Comparison of ENCODE assay signal across 15 cellular contexts in the genomic region with DNA sequence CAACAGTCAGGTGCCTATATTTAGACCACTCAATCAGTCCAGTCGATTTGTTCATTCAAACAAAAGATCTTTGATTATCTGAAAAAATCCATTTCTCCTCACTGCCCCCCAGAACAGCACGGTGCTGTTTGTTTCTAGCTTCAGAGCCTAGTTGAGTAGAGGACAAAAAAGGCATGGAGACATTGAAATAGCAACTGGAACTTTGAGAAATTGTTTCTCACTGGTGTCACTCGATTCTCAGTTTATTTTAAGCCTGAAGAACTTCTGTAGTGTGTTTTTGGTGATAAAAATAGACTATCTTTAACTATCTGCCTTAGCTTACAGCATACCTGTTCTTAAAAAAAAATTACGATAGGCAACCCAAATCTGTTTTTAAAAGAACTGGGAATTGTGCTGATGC.
DNase-seq lines count a peak whose midpoint lies in the region; ATAC-seq and TF ChIP-seq lines count a peak whose summit lies in the region.
"Had no signal": no experiment of that assay in that cellular context is flagged by ENCODE, and none has a peak within 500 bp of the region (broad histone marks: within the 10 kb centered on the region; RNA-seq: fewer than 3 reads in every experiment).

No MANE protein-coding gene starts in this region.

- BruUV-seq in MCF 10A (replicated peaks; lab: Mats Ljungman, UMichigan) = no TSS peak

- DNase-seq in cardiac muscle cell (ENCODE audit: low read depth in 1 of 2, low spot score in 1 of 2) = no peak
- no peak for DNase-seq in Right ventricle myocardium inferior (ENCODE audit: missing footprints)
- no peak for DNase-seq in MCF 10A (ENCODE audit: unreplicated experiment)
- DNase-seq in myocyte (ENCODE audit: low read depth) = peak; percentile 42
- DNase-seq in type B pancreatic cell (ENCODE audit: extremely low spot score, unreplicated experiment) = no peak
- DNase-seq in C1 segment of cervical spinal cord (lab: John Stamatoyannopoulos, UW) = no peak
- DNase-seq in H7 = no peak
- DNase-seq: activated naive CD8-positive, alpha-beta T cell treated with anti-CD3 and anti-CD28 coated beads for 36 hours; islet precursor cell; NCI-H446; spleen; T-helper 9 cell; uterus had no signal

- no peaks in the 10 kb centered on the region for H3K27me3 Mint-ChIP-seq in MCF 10A (ENCODE audit: insufficient read depth, unreplicated experiment)
- no peaks in the 10 kb centered on the region for H3K27me3 Mint-ChIP-seq in type B pancreatic cell
- H3K27me3 Mint-ChIP-seq: activated naive CD8-positive, alpha-beta T cell treated with anti-CD3 and anti-CD28 coated beads for 36 hours; dendritic cell treated with granulocyte-macrophage colony-stimulating factor and Interleukin-4, amounts not matched to agents 40 ng/mL and 50 ng/mL, for 4 days had no signal

- H3K4me1 Mint-ChIP-seq in MCF 10A (ENCODE audit: insufficient read depth, unreplicated experiment) = peaks cover 46% of the 10 kb centered on the region
- H3K4me1 Mint-ChIP-seq in type B pancreatic cell (ENCODE audit: unreplicated experiment) = peaks cover 39% of the 10 kb centered on the region

- H3K36me3 Mint-ChIP-seq in MCF 10A (ENCODE audit: insufficient read depth, unreplicated experiment) = peaks cover 17% of the 10 kb centered on the region
- H3K36me3 Mint-ChIP-seq in type B pancreatic cell = peaks cover 5% of the 10 kb centered on the region
- H3K36me3 Mint-ChIP-seq: activated naive CD8-positive, alpha-beta T cell treated with anti-CD3 and anti-CD28 coated beads for 36 hours had no signal

- H3K4me3 ChIP-seq in cardiac muscle cell = no peak overlapping the region
- H3K4me3 ChIP-seq in H7 (ENCODE audit: insufficient read depth, low read depth, low read length) = no peak overlapping the region
- H3K4me3 ChIP-seq: spleen, uterus had no signal

- H3K4me1 ChIP-seq in cardiac muscle cell (ENCODE audit: low read depth) = peaks cover 65% of the 10 kb centered on the region

- H3K27me3 ChIP-seq in cardiac muscle cell (no peaks in the 10 kb centered on the region), H7 (ENCODE audit: control insufficient read depth, insufficient read depth, low read length) (no peaks in the 10 kb centered on the region)
- H3K27me3 ChIP-seq: spleen, uterus had no signal

- TF ChIP-seq CTCF in cardiac muscle cell (IDR thresholded peaks at IDR 0.05; ENCODE audit: low read depth, low read length) = no peak
- TF ChIP-seq CTCF in MCF 10A (IDR thresholded peaks at IDR 0.05; ENCODE audit: unreplicated experiment) = no peak
- no peak for TF ChIP-seq CTCF in type B pancreatic cell (conservative IDR thresholded peaks at IDR 0.05)

- H3K4me3 Mint-ChIP-seq in MCF 10A (ENCODE audit: unreplicated experiment) = peak overlapping the region; percentile 41
- no peak overlapping the region for H3K4me3 Mint-ChIP-seq in type B pancreatic cell
- H3K4me3 Mint-ChIP-seq: activated naive CD8-positive, alpha-beta T cell treated with anti-CD3 and anti-CD28 coated beads for 36 hours; dendritic cell treated with granulocyte-macrophage colony-stimulating factor and Interleukin-4, amounts not matched to agents 40 ng/mL and 50 ng/mL, for 4 days had no signal

- H3K9me3 Mint-ChIP-seq in MCF 10A (ENCODE audit: unreplicated experiment) (no peaks in the 10 kb centered on the region), type B pancreatic cell (no peaks in the 10 kb centered on the region)
- H3K9me3 Mint-ChIP-seq: activated naive CD8-positive, alpha-beta T cell treated with anti-CD3 and anti-CD28 coated beads for 36 hours; dendritic cell treated with granulocyte-macrophage colony-stimulating factor and Interleukin-4, amounts not matched to agents 40 ng/mL and 50 ng/mL, for 4 days had no signal

- POLR2A ChIA-PET in MCF 10A (lab: Yijun Ruan, JAX) = interaction anchor here (1.0 to 4.6 kb wide), 11 partner anchors 17 to 66 kb away, joined by 3 to 59 read pairs (median 12); a partner anchor contains a TSS

- peak overlapping the region; percentile 96 for H3K27ac ChIP-seq in cardiac muscle cell
- H3K27ac ChIP-seq: spleen had no signal

- H3K9me3 ChIP-seq in cardiac muscle cell (ENCODE audit: low read depth) = no peaks in the 10 kb centered on the region
- H3K9me3 ChIP-seq: spleen, uterus had no signal

- H3K36me3 ChIP-seq in cardiac muscle cell (no peaks in the 10 kb centered on the region), H7 (replicated peaks; ENCODE audit: control insufficient read depth, insufficient read depth, low read length) (no peaks in the 10 kb centered on the region)
- H3K36me3 ChIP-seq: uterus had no signal

- CTCF ChIA-PET in MCF 10A (lab: Yijun Ruan, JAX) = interaction anchor here (0.9 to 1.6 kb wide), 8 partner anchors 12 to 222 kb away, joined by 3 to 6 read pairs (median 4); no protein-coding TSS in a partner anchor

- H3K27ac Mint-ChIP-seq in MCF 10A (ENCODE audit: low read depth, unreplicated experiment) (peak overlapping the region; percentile 86), type B pancreatic cell (peak overlapping the region; percentile 22)
- H3K27ac Mint-ChIP-seq: activated naive CD8-positive, alpha-beta T cell treated with anti-CD3 and anti-CD28 coated beads for 36 hours; dendritic cell treated with granulocyte-macrophage colony-stimulating factor and Interleukin-4, amounts not matched to agents 40 ng/mL and 50 ng/mL, for 4 days had no signal

- ATAC-seq in Right ventricle myocardium inferior (no peak), GM18519 (IDR thresholded peaks at IDR 0.05; ENCODE audit: low FRiP score, unreplicated experiment) (no peak)

- intact Hi-C loops in Right ventricle myocardium inferior (cut with DNase I) = loop anchor here (5.0 kb wide), 3 partner anchors 39 to 66 kb away; a partner anchor contains a TSS
- intact Hi-C loops in MCF 10A (cut with micrococcal nuclease) = no loop called here
